In genomic region chr20:8363970-8364733, GRCh38 we compare ENCODE assay signal across 8 cellular contexts.
"Had no signal": no experiment of that assay in that cellular context is flagged by ENCODE, and none has a peak within 500 bp of the region (broad histone marks: within the 10 kb centered on the region; RNA-seq: fewer than 3 reads in every experiment).

No MANE protein-coding gene starts in this region.

- H3K9ac ChIP-seq: KMS-11 had no signal

- H3K27ac ChIP-seq: HL-60, KMS-11 had no signal

- H3K4me3 Mint-ChIP-seq: IgD-negative memory B cell had no signal

- H3K4me3 ChIP-seq: K562 had no signal

- H3K36me3 Mint-ChIP-seq: IgD-negative memory B cell had no signal

- FAIRE-seq: HTR-8/SVneo, K562 had no signal

- ATAC-seq: K562 had no signal

- H3K4me2 ChIP-seq: KMS-11 had no signal

- DNase-seq: IMR-90, KBM-7, KG1 had no signal

- H3K27ac Mint-ChIP-seq: IgD-negative memory B cell had no signal
